Comparison of ENCODE assay signal across 21 cellular contexts in the genomic region with DNA sequence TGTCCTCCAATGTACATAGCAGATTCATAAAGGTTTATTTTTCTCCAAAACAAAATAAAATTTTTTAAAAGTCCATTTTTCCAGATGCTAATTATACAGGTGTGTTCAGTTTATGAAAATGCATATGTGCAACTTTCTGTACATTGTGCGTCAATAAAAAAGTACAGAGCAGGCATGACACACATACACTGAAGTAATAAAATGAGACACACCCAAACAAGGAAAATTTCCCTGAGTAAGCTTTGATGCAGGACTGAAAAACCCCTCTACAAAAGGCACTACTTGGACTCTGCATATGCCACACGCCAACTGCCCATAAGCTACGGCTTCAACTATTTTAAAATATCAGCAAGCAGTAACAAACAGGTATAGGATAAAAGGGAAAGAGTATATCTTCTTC. TPM values are rescaled to one million over a fixed set of nuclear protein-coding genes. Genes with fewer than 3 reads are reported as not detected.
DNase-seq lines count a peak whose midpoint lies in the region; ATAC-seq, FAIRE-seq and TF ChIP-seq lines count a peak whose summit lies in the region.
"Had no signal": no experiment of that assay in that cellular context is flagged by ENCODE, and none has a peak within 500 bp of the region (broad histone marks: within the 10 kb centered on the region; RNA-seq: fewer than 3 reads in every experiment).

No MANE protein-coding gene starts in this region.

- no peak overlapping the region for H3K27ac ChIP-seq in CD8-positive, alpha-beta memory T cell (ENCODE audit: low read depth, low read length)
- H3K27ac ChIP-seq in small intestine (ENCODE audit: low read depth in 1 of 2, low read length in 1 of 2) (no peak overlapping the region), tibial artery (no peak overlapping the region)
- H3K27ac ChIP-seq: SK-N-MC had no signal

- no peak for TF ChIP-seq CTCF in epithelial cell of esophagus (IDR thresholded peaks at IDR 0.05; ENCODE audit: insufficient read depth, low read depth, low read length, missing control alignments)
- no peak for TF ChIP-seq CTCF in tibial artery (IDR thresholded peaks at IDR 0.05)

- H3K36me3 Mint-ChIP-seq in CD8-positive, alpha-beta memory T cell, result peaks cover 22 to 63% (median 24%) of the 10 kb centered on the region in 3 donors

- intact Hi-C loops in tibial artery (cut with DNase I; ENCODE audit: low total_unique reads), result no loop called here

- no peaks in the 10 kb centered on the region for H3K9me3 ChIP-seq in CD8-positive, alpha-beta memory T cell (ENCODE audit: low read length)
- H3K9me3 ChIP-seq in small intestine (ENCODE audit: control insufficient read depth, low read depth) (no peaks in the 10 kb centered on the region), tibial artery (no peaks in the 10 kb centered on the region)

- H3K27ac Mint-ChIP-seq in CD8-positive, alpha-beta memory T cell, result peak overlapping the region in 6 of 8 donors; percentile 29 to 85 (median 68)

- POLR2A ChIA-PET in CD8-positive, alpha-beta memory T cell (lab: Charles Lee), result no interaction called here

- CTCF ChIA-PET in CD8-positive, alpha-beta memory T cell (lab: Charles Lee), result no interaction called here

- DNase-seq in CD8-positive, alpha-beta memory T cell, result no peak
- DNase-seq in SW480 (ENCODE audit: low spot score) (peak; percentile 18), epithelial cell of esophagus (ENCODE audit: low read depth) (peak; percentile 30), small intestine (peak; percentile 79), tibial artery (no peak)
- no peak for DNase-seq in stimulated activated naive CD8-positive, alpha-beta T cell treated with anti-CD3 and anti-CD28 coated beads, Interleukin-15, Interleukin-2, amounts not matched to agents 100 U/mL and 50 U/mL, for 24 hours
- DNase-seq: DMS79, KG1, NCI-H1092, NCI-H146, NCI-H2081 treated with DMSO at 0.1 percent for 48 hours, NCI-H510A treated with DMSO at 0.1 percent for 48 hours, Right ventricle myocardium superior had no signal

- no peak for ATAC-seq in GM21367 (IDR thresholded peaks at IDR 0.05; ENCODE audit: unreplicated experiment)
- no peak for ATAC-seq in GM21737 (IDR thresholded peaks at IDR 0.05; ENCODE audit: unreplicated experiment)
- no peak for ATAC-seq in stimulated activated naive CD8-positive, alpha-beta T cell treated with anti-CD3 and anti-CD28 coated beads, Interleukin-15, Interleukin-2, amounts not matched to agents 100 U/mL and 50 U/mL, for 24 hours
- ATAC-seq: HepG2 had no signal

- H3K4me1 ChIP-seq in CD8-positive, alpha-beta memory T cell (ENCODE audit: insufficient read depth, low read length), result peaks cover 64% of the 10 kb centered on the region
- H3K4me1 ChIP-seq in small intestine (ENCODE audit: control insufficient read depth in 2 of 2, insufficient read depth in 1 of 2, low read depth in 1 of 2, low read length in 1 of 2), result peaks cover 0 to 6% of the 10 kb centered on the region in 2 donors
- H3K4me1 ChIP-seq in tibial artery, result no peaks in the 10 kb centered on the region

- no peak overlapping the region for H3K4me3 ChIP-seq in CD8-positive, alpha-beta memory T cell (ENCODE audit: low read length)
- H3K4me3 ChIP-seq in epithelial cell of esophagus (ENCODE audit: low read length) (no peak overlapping the region), small intestine (ENCODE audit: low read depth in 1 of 2, low read length in 2 of 2) (no peak overlapping the region), tibial artery (no peak overlapping the region)
- H3K4me3 ChIP-seq: SK-N-MC had no signal

- no peaks in the 10 kb centered on the region for H3K27me3 Mint-ChIP-seq in CD8-positive, alpha-beta memory T cell

- WGBS in small intestine, 3 donors, result 20 to 63% (median 45%) methylated on average over 3 of the region's 3 CpGs

- peaks cover 0 to 3% (median 0%) of the 10 kb centered on the region in 5 donors for H3K9me3 Mint-ChIP-seq in CD8-positive, alpha-beta memory T cell

- H3K27me3 ChIP-seq in CD8-positive, alpha-beta memory T cell (ENCODE audit: insufficient read depth, low read length, poor library complexity, severe bottlenecking), result no peaks in the 10 kb centered on the region
- H3K27me3 ChIP-seq in small intestine (ENCODE audit: control insufficient read depth in 2 of 2, insufficient read depth in 2 of 2, low read length in 2 of 2) (no peaks in the 10 kb centered on the region), tibial artery (no peaks in the 10 kb centered on the region)

- FAIRE-seq in small intestine (lab: Jason Lieb, UNC), result no peak
- FAIRE-seq: D721Med, HepG2, RCC 7860 had no signal

- no peaks in the 10 kb centered on the region for H3K36me3 ChIP-seq in CD8-positive, alpha-beta memory T cell (ENCODE audit: insufficient read depth, low read length)
- H3K36me3 ChIP-seq in small intestine (ENCODE audit: control insufficient read depth in 2 of 2, insufficient read depth in 2 of 2, low read length in 2 of 2) (peaks cover 0 to 2% of the 10 kb centered on the region in 2 donors), tibial artery (no peaks in the 10 kb centered on the region)

- peak overlapping the region in 4 of 7 donors; percentile 1 to 63 (median 36) for H3K4me3 Mint-ChIP-seq in CD8-positive, alpha-beta memory T cell

- peaks cover 96 to 100% (median 99%) of the 10 kb centered on the region in 3 donors for H3K4me1 Mint-ChIP-seq in CD8-positive, alpha-beta memory T cell

RNA-seq across cellular contexts. Expression of gene ARAP2, which starts 13.8 kb away (rescaled TPM):
- total RNA-seq in CD8-positive, alpha-beta memory T cell, result 10 to 100 TPM; 49.7 to 49.9 TPM
- 44.2 TPM for polyA plus RNA-seq in CD8-positive, alpha-beta memory T cell
- 10 to 100 TPM in 2 of 3 donors, 1 to 10 TPM in 1; 3.2 to 14.1 (median 13.2) TPM for polyA plus RNA-seq in small intestine

RNA-seq across cellular contexts. Expression of gene DTHD1, which starts 50.9 kb away (rescaled TPM):
- 1 to 10 TPM; 3.3 to 3.5 TPM for total RNA-seq in CD8-positive, alpha-beta memory T cell
- 5.9 TPM for polyA plus RNA-seq in CD8-positive, alpha-beta memory T cell
- polyA plus RNA-seq in small intestine, result under 1 TPM in 2 of 3 donors, not detected in 1; 0.01 to 0.27 TPM
- total RNA-seq: H4, HepG2, M059J, Right ventricle myocardium superior had no signal
- polyA plus RNA-seq: HepG2 had no signal

Comparison
In these comparisons a context has a peak if more than half of its experiments do, and no peak if none do; other contexts are left out.
1. DNase-seq: peak in SW480 (single experiment), epithelial cell of esophagus (single experiment) and small intestine (single experiment); none in CD8-positive, alpha-beta memory T cell (0 of 5), tibial artery (0 of 2) and stimulated activated naive CD8-positive, alpha-beta T cell treated with anti-CD3 and anti-CD28 coated beads, Interleukin-15, Interleukin-2, amounts not matched to agents 100 U/mL and 50 U/mL, for 24 hours (single experiment).